In genomic region chr5:68930139-68930538, GRCh38 we compare ENCODE assay signal across 35 cellular contexts.
"Had no signal": no experiment of that assay in that cellular context is flagged by ENCODE, and none has a peak within 500 bp of the region (broad histone marks: within the 10 kb centered on the region; RNA-seq: fewer than 3 reads in every experiment).

No MANE protein-coding gene starts in this region.

- H3K4me1 ChIP-seq: colonic mucosa, esophagus muscularis mucosa, foreskin keratinocyte, gastrocnemius medialis, heart left ventricle had no signal

- H3K4me3 ChIP-seq: cardiac muscle cell, colonic mucosa, esophagus muscularis mucosa, gastrocnemius medialis, heart left ventricle had no signal

- FAIRE-seq: astrocyte, endometrium, endothelial cell of umbilical vein had no signal

- H3K4me3 Mint-ChIP-seq: activated B cell treated with CpG ODN at 0.5 μM for 24 hours; activated CD8-positive, alpha-beta T cell treated with anti-CD3 and anti-CD28 coated beads for 36 hours; activated naive CD8-positive, alpha-beta T cell; activated T-cell treated with anti-CD3 and anti-CD28 coated beads, Interleukin-2, amount 50 U/mL, for 4 hours; activated T-helper 17 cell treated with anti-CD3 and anti-CD28 coated beads, Interleukin-2, amount 50 U/mL, for 72 hours; T-helper 17 cell; T-helper 2 cell treated with Interferon-gamma antibody and Interleukin-4, amounts not matched to agents 5 μg/mL and 100 μg/mL, for 36 hours had no signal

- H3K9me3 ChIP-seq: colonic mucosa, esophagus muscularis mucosa had no signal

- H3K36me3 ChIP-seq: brain microvascular endothelial cell, cardiac muscle cell, colonic mucosa, esophagus muscularis mucosa, gastrocnemius medialis, heart left ventricle, WERI-Rb-1 had no signal

- H3K27ac Mint-ChIP-seq: activated B cell treated with CpG ODN at 0.5 μM for 24 hours; activated CD8-positive, alpha-beta T cell treated with anti-CD3 and anti-CD28 coated beads for 36 hours; activated naive CD8-positive, alpha-beta T cell; activated T-helper 17 cell treated with anti-CD3 and anti-CD28 coated beads, Interleukin-2, amount 50 U/mL, for 72 hours; T-helper 17 cell; T-helper 2 cell treated with Interferon-gamma antibody and Interleukin-4, amounts not matched to agents 5 μg/mL and 100 μg/mL, for 36 hours had no signal

- H3K27ac ChIP-seq: brain microvascular endothelial cell, cardiac muscle cell, colonic mucosa, esophagus muscularis mucosa, foreskin keratinocyte, gastrocnemius medialis, heart left ventricle, WERI-Rb-1 had no signal

- H3K4me1 Mint-ChIP-seq: activated B cell treated with CpG ODN at 0.5 μM for 24 hours; activated T-helper 17 cell treated with anti-CD3 and anti-CD28 coated beads, Interleukin-2, amount 50 U/mL, for 72 hours; T-helper 17 cell had no signal

- H3K27me3 ChIP-seq: brain microvascular endothelial cell, cardiac muscle cell, colonic mucosa, esophagus muscularis mucosa, foreskin keratinocyte, gastrocnemius medialis, heart left ventricle had no signal

- DNase-seq: activated B cell treated with CpG ODN at 0.5 μM for 24 hours; activated CD4-positive, alpha-beta T cell treated with anti-CD3 and anti-CD28 coated beads for 48 hours; activated CD4-positive, alpha-beta T cell treated with anti-CD3 and anti-CD28 coated beads, Interleukin-2, amount 50 U/mL, for 1 hour; activated CD4-positive, alpha-beta T cell treated with anti-CD3 and anti-CD28 coated beads, Interleukin-2, amount 50 U/mL, for 48 hours; activated CD8-positive, alpha-beta memory T cell treated with anti-CD3 and anti-CD28 coated beads for 24 hours; activated CD8-positive, alpha-beta T cell treated with anti-CD3 and anti-CD28 coated beads for 36 hours; activated effector memory CD4-positive, alpha-beta T cell treated with Interleukin-2 at 50 U/mL for 16 hours; activated gamma-delta T cell treated with Interleukin-2 at 50 U/mL for 16 hours; activated naive CD4-positive, alpha-beta T cell treated with anti-CD3 and anti-CD28 coated beads, Interleukin-2, amount 50 U/mL, for 16 hours; activated naive CD4-positive, alpha-beta T cell treated with Interleukin-2 at 50 U/mL for 16 hours; activated T-cell treated with anti-CD3 and anti-CD28 coated beads, Interleukin-2, amount 50 U/mL, for 4 hours; amniotic stem cell; anterior cingulate cortex; brain microvascular endothelial cell; central memory CD4-positive, alpha-beta T cell; cerebellar nuclear complex; colonic mucosa; effector CD8-positive, alpha-beta T cell; foreskin keratinocyte; gastrocnemius medialis; glutamatergic neuron; heart left ventricle; T-helper 1 cell; T-helper 17 cell; T1000 had no signal

- ATAC-seq: activated CD4-positive, CD25-positive, alpha-beta regulatory T cell treated with anti-CD3 and anti-CD28 coated beads, Interleukin-2, amount 50 U/mL, for 24 hours; activated CD8-positive, alpha-beta T cell treated with anti-CD3 and anti-CD28 coated beads for 36 hours; activated T-cell treated with anti-CD3 and anti-CD28 coated beads, Interleukin-2, amount 50 U/mL, for 4 hours; activated T-helper 17 cell treated with anti-CD3 and anti-CD28 coated beads, Interleukin-2, amount 50 U/mL, for 72 hours; foreskin keratinocyte; gastrocnemius medialis; heart left ventricle; T-helper 17 cell had no signal
